In the genomic region with DNA sequence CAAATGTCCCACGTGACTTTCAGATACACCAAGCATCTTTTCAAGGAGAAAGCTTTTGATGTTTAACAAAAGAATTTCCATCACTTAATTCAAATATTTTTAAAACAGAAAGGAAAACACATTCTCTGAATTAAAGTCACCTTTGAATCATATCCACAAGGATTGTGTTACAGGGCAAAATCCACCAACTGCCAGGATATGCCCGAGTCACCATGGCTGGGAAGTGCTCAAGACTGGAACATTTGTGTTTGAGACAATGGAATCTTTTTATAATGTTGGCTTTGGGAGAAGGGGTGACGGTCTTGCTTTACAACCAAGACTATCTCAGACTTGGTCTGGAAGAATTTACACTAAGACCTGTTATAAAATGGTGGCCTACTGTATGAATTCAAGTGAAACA, we compare ENCODE assay signal across 14 cellular contexts. TPM values are rescaled to one million over a fixed set of nuclear protein-coding genes. Genes with fewer than 3 reads are reported as not detected.
DNase-seq lines count a peak whose midpoint lies in the region; ATAC-seq and TF ChIP-seq lines count a peak whose summit lies in the region.
"Had no signal": no experiment of that assay in that cellular context is flagged by ENCODE, and none has a peak within 500 bp of the region (broad histone marks: within the 10 kb centered on the region; RNA-seq: fewer than 3 reads in every experiment).

No MANE protein-coding gene starts in this region.

- H3K4me3 ChIP-seq in CD4-positive, alpha-beta memory T cell (ENCODE audit: low read length in 2 of 2): no peak overlapping the region
- no peak overlapping the region for H3K4me3 ChIP-seq in brain microvascular endothelial cell (ENCODE audit: low read depth, low read length)
- H3K4me3 ChIP-seq: psoas muscle had no signal

- TF ChIP-seq CTCF in brain microvascular endothelial cell (IDR thresholded peaks at IDR 0.05; ENCODE audit: low read depth, low read length, missing control alignments) (no peak), natural killer cell (IDR thresholded peaks at IDR 0.05) (no peak)

- H3K27ac ChIP-seq in CD4-positive, alpha-beta memory T cell (ENCODE audit: low read depth, low read length): no peak overlapping the region
- H3K27ac ChIP-seq in brain microvascular endothelial cell: peak overlapping the region; percentile 36
- H3K27ac ChIP-seq: psoas muscle had no signal

- H3K27me3 ChIP-seq in CD4-positive, alpha-beta memory T cell (ENCODE audit: insufficient read depth, low read length): no peaks in the 10 kb centered on the region
- no peaks in the 10 kb centered on the region for H3K27me3 ChIP-seq in brain microvascular endothelial cell (replicated peaks)

- CTCF ChIA-PET in CD4-positive, alpha-beta memory T cell (lab: Charles Lee; ENCODE audit: partially characterized antibody): interaction anchor here (1.6 to 1.9 kb wide), 2 partner anchors 9 to 11 kb away, joined by 4 to 7 read pairs; no protein-coding TSS in a partner anchor

- peaks cover 10 to 19% (median 14%) of the 10 kb centered on the region in 4 donors for H3K4me1 Mint-ChIP-seq in CD4-positive, alpha-beta memory T cell
- peaks cover 0 to 3% (median 0%) of the 10 kb centered on the region in 3 donors for H3K4me1 Mint-ChIP-seq in IgD-negative memory B cell
- H3K4me1 Mint-ChIP-seq in natural killer cell: peaks cover 16 to 20% of the 10 kb centered on the region in 2 donors

- no peaks in the 10 kb centered on the region for H3K9me3 ChIP-seq in CD4-positive, alpha-beta memory T cell (ENCODE audit: control insufficient read depth in 1 of 2, low read length in 2 of 2)
- H3K9me3 ChIP-seq: psoas muscle had no signal

- no peak for ATAC-seq in natural killer cell
- no peak for ATAC-seq in HG03095 (IDR thresholded peaks at IDR 0.05; ENCODE audit: unreplicated experiment)
- no peak for ATAC-seq in HG02885 (IDR thresholded peaks at IDR 0.05; ENCODE audit: poor library complexity, unreplicated experiment)
- ATAC-seq: psoas muscle had no signal

- POLR2A ChIA-PET in CD4-positive, alpha-beta memory T cell (lab: Charles Lee; ENCODE audit: partially characterized antibody): no interaction called here

- peaks cover 7% of the 10 kb centered on the region for H3K4me1 ChIP-seq in CD4-positive, alpha-beta memory T cell (ENCODE audit: insufficient read depth, low read length)
- H3K4me1 ChIP-seq: psoas muscle had no signal

- H3K27ac Mint-ChIP-seq in CD4-positive, alpha-beta memory T cell: peak overlapping the region; percentile 63 to 87 (median 77)
- H3K27ac Mint-ChIP-seq in IgD-negative memory B cell: peak overlapping the region in 2 of 3 donors; percentile 39 to 89
- H3K27ac Mint-ChIP-seq in natural killer cell: peak overlapping the region; percentile 56 to 81

- in situ Hi-C loops in brain microvascular endothelial cell (cut with HindIII; ENCODE audit: low pct_ligation_motif_present, low sequenced_read_pairs): no loop called here

- no peaks in the 10 kb centered on the region for H3K9me3 Mint-ChIP-seq in CD4-positive, alpha-beta memory T cell
- no peaks in the 10 kb centered on the region for H3K9me3 Mint-ChIP-seq in IgD-negative memory B cell
- no peaks in the 10 kb centered on the region for H3K9me3 Mint-ChIP-seq in natural killer cell
- H3K9me3 Mint-ChIP-seq: brain had no signal

- H3K4me3 Mint-ChIP-seq in CD4-positive, alpha-beta memory T cell: peak overlapping the region in 1 of 8 donors; percentile 31
- no peak overlapping the region for H3K4me3 Mint-ChIP-seq in IgD-negative memory B cell
- no peak overlapping the region for H3K4me3 Mint-ChIP-seq in natural killer cell
- H3K4me3 Mint-ChIP-seq: brain had no signal

- DNase-seq in CD4-positive, alpha-beta memory T cell: no peak
- DNase-seq in brain microvascular endothelial cell: no peak
- no peak for DNase-seq in natural killer cell
- DNase-seq in NCI-H187 treated with DMSO at 0.1 percent for 48 hours (lab: John Stamatoyannopoulos, UW): no peak
- DNase-seq in A172 (ENCODE audit: low spot score): no peak
- DNase-seq: activated CD8-positive, alpha-beta memory T cell treated with anti-CD3 and anti-CD28 coated beads, Interleukin-2, amount 50 U/mL, for 4 hours; DMS53; hippocampal formation; mammary epithelial cell; psoas muscle had no signal

- intact Hi-C loops in CD4-positive, alpha-beta memory T cell (cut with micrococcal nuclease): no loop called here
- intact Hi-C loops in natural killer cell (cut with micrococcal nuclease): no loop called here

- peaks cover 20% of the 10 kb centered on the region for H3K36me3 ChIP-seq in CD4-positive, alpha-beta memory T cell (ENCODE audit: insufficient read depth, low read length)
- H3K36me3 ChIP-seq in brain microvascular endothelial cell (replicated peaks): peaks cover 54% of the 10 kb centered on the region

- H3K36me3 Mint-ChIP-seq in CD4-positive, alpha-beta memory T cell: peaks cover 7 to 75% of the 10 kb centered on the region in 2 donors
- H3K36me3 Mint-ChIP-seq in IgD-negative memory B cell (peaks cover 4% of the 10 kb centered on the region), natural killer cell (peaks cover 16% of the 10 kb centered on the region)

- no peaks in the 10 kb centered on the region for H3K27me3 Mint-ChIP-seq in CD4-positive, alpha-beta memory T cell
- H3K27me3 Mint-ChIP-seq in IgD-negative memory B cell (no peaks in the 10 kb centered on the region), natural killer cell (ENCODE audit: low read depth in 2 of 2) (no peaks in the 10 kb centered on the region)
- H3K27me3 Mint-ChIP-seq: brain had no signal

RNA-seq across cellular contexts. Expression of gene BID, which starts 40.8 kb away (rescaled TPM):
- 10 to 100 TPM; 22.0 to 23.1 TPM for total RNA-seq in CD4-positive, alpha-beta memory T cell
- polyA plus RNA-seq in CD4-positive, alpha-beta memory T cell: 100 to 1,000 TPM in 1 of 2 donors, 10 to 100 TPM in 1; 72.3 to 104 TPM
- 40.9 TPM for polyA plus RNA-seq in IgD-negative memory B cell
- total RNA-seq in natural killer cell: 10 to 100 TPM; 40.9 to 42.4 (median 42.3) TPM
- total RNA-seq in A172 (2014; rRNA removed; shearing (Covaris generic)): 72.4 and 83.9 TPM in 2 replicates
